3 cellular contexts compared by ENCODE assay signal in the genomic region with DNA sequence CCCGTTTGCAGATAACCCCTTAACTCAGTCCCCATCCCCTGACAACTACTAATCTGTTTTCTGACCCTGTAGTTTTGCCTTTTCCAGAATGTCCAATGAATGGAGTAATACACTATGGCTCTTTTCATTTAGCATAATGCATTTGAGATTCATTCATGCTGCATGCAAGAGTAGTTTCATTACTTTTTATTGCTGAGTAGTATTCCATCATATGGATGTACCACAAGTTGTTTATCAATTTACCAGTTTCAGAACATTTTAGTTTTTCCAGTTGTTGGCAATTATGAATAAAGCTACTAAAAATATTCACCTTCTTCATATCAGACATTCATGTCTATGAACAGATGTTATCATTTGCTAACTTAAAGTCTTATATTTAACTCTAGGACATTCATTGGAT.
A peak's percentile ranks its signal among the peaks of the same experiment; 100 is the strongest.
TF ChIP-seq lines count a peak whose summit lies in the region.

No MANE protein-coding gene starts in this region.

TF ChIP-seq in SK-N-SH treated with all-trans-retinoic acid at 6 μM for 48 hours, 23 proteins besides CTCF, POLR2A, EP300 and RAD21:
- no peak for TF ChIP-seq ZFP30 (CRISPR knock-in tag; IDR thresholded peaks at IDR 0.05)
- peak; percentile 95 for TF ChIP-seq ZNF8 (CRISPR knock-in tag; IDR thresholded peaks at IDR 0.05)
TF ChIP-seq in SK-N-SH treated with all-trans-retinoic acid at 6 μM for 48 hours: peak in this region for 1.

TF ChIP-seq in SK-N-SH, 30 proteins besides CTCF, POLR2A, EP300 and RAD21:
- no peak for TF ChIP-seq GATA2 (CRISPR knock-in tag; IDR thresholded peaks at IDR 0.05)
- no peak for TF ChIP-seq SMC3 (IDR thresholded peaks at IDR 0.05; ENCODE audit: low read depth, low read length)
- TF ChIP-seq RXRA (IDR thresholded peaks at IDR 0.05; ENCODE audit: borderline replicate concordance, low read depth): no peak
- TF ChIP-seq, protein P1, sequence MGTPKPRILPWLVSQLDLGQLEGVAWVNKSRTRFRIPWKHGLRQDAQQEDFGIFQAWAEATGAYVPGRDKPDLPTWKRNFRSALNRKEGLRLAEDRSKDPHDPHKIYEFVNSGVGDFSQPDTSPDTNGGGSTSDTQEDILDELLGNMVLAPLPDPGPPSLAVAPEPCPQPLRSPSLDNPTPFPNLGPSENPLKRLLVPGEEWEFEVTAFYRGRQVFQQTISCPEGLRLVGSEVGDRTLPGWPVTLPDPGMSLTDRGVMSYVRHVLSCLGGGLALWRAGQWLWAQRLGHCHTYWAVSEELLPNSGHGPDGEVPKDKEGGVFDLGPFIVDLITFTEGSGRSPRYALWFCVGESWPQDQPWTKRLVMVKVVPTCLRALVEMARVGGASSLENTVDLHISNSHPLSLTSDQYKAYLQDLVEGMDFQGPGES (IDR thresholded peaks at IDR 0.05; ENCODE audit: low read depth, low read length): no peak
- no peak for TF ChIP-seq CHD2 (IDR thresholded peaks at IDR 0.05; ENCODE audit: low read length, partially characterized antibody)
- no peak for TF ChIP-seq NRF1 (IDR thresholded peaks at IDR 0.05; ENCODE audit: low read depth, low read length)
- no peak for TF ChIP-seq POLR2AphosphoS5 (IDR thresholded peaks at IDR 0.05; ENCODE audit: low read depth, low read length)
- no peak for TF ChIP-seq SIN3A (IDR thresholded peaks at IDR 0.05; ENCODE audit: borderline replicate concordance, low read depth, low read length)
- no peak for TF ChIP-seq TAF1 (IDR thresholded peaks at IDR 0.05; ENCODE audit: borderline replicate concordance, low read depth, low read length)
- TF ChIP-seq, protein P2, sequence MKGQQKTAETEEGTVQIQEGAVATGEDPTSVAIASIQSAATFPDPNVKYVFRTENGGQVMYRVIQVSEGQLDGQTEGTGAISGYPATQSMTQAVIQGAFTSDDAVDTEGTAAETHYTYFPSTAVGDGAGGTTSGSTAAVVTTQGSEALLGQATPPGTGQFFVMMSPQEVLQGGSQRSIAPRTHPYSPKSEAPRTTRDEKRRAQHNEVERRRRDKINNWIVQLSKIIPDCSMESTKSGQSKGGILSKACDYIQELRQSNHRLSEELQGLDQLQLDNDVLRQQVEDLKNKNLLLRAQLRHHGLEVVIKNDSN (IDR thresholded peaks at IDR 0.05; ENCODE audit: borderline replicate concordance, low read depth): no peak
- no peak for TF ChIP-seq JUND (IDR thresholded peaks at IDR 0.05)
- no peak for TF ChIP-seq FOSL2 (IDR thresholded peaks at IDR 0.05; ENCODE audit: borderline replicate concordance, low read depth)
- TF ChIP-seq, protein P3, sequence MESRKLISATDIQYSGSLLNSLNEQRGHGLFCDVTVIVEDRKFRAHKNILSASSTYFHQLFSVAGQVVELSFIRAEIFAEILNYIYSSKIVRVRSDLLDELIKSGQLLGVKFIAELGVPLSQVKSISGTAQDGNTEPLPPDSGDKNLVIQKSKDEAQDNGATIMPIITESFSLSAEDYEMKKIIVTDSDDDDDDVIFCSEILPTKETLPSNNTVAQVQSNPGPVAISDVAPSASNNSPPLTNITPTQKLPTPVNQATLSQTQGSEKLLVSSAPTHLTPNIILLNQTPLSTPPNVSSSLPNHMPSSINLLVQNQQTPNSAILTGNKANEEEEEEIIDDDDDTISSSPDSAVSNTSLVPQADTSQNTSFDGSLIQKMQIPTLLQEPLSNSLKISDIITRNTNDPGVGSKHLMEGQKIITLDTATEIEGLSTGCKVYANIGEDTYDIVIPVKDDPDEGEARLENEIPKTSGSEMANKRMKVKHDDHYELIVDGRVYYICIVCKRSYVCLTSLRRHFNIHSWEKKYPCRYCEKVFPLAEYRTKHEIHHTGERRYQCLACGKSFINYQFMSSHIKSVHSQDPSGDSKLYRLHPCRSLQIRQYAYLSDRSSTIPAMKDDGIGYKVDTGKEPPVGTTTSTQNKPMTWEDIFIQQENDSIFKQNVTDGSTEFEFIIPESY (IDR thresholded peaks at IDR 0.05; ENCODE audit: borderline replicate concordance, low read depth): no peak
- no peak for TF ChIP-seq RFX5 (IDR thresholded peaks at IDR 0.05; ENCODE audit: low read length)
- no peak for TF ChIP-seq RCOR1 (IDR thresholded peaks at IDR 0.05; ENCODE audit: low read length)
TF ChIP-seq in SK-N-SH: peak in this region for 0.

TF ChIP-seq in H1, 55 proteins besides CTCF, POLR2A, EP300 and RAD21:
- TF ChIP-seq CHD2 (IDR thresholded peaks at IDR 0.05; ENCODE audit: low read length): no peak
- no peak for TF ChIP-seq GABPA (IDR thresholded peaks at IDR 0.05; ENCODE audit: borderline replicate concordance, insufficient read depth, low read length)
